In the genomic region with DNA sequence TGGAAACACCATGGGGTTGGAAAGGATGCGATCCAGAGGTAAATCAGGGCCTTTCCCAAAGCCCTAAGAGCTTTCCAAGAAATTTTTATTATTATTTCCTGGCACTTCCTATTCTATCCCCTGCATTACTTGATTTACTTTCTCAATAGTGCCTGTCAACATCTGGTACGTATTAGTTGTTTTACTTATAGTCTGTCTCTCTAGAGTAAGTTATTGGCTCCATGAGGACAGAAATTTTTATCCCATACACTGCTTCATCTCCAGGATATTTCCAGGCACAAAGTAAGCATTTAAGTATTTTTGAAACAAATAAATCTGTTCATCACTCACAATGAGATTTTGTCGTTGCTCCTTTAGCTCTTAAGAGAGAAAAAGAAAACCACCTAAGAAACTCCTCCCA, we compare ENCODE assay signal across 1 cellular context.
TF ChIP-seq lines count a peak whose summit lies in the region.

No MANE protein-coding gene starts in this region.

TF ChIP-seq in A549, 52 proteins besides CTCF, POLR2A, EP300 and RAD21 (continued from another document):
- TF ChIP-seq, protein P1, sequence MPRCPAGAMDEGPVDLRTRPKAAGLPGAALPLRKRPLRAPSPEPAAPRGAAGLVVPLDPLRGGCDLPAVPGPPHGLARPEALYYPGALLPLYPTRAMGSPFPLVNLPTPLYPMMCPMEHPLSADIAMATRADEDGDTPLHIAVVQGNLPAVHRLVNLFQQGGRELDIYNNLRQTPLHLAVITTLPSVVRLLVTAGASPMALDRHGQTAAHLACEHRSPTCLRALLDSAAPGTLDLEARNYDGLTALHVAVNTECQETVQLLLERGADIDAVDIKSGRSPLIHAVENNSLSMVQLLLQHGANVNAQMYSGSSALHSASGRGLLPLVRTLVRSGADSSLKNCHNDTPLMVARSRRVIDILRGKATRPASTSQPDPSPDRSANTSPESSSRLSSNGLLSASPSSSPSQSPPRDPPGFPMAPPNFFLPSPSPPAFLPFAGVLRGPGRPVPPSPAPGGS (IDR thresholded peaks at IDR 0.05): no peak
- TF ChIP-seq FOXS1 (CRISPR knock-in tag; IDR thresholded peaks at IDR 0.05): no peak
- TF ChIP-seq ZFP36 (IDR thresholded peaks at IDR 0.05; ENCODE audit: borderline replicate concordance, partially characterized antibody): no peak
- TF ChIP-seq ZC3H11A (IDR thresholded peaks at IDR 0.05): no peak
- TF ChIP-seq CBX8 (IDR thresholded peaks at IDR 0.05): no peak
- TF ChIP-seq BHLHE40 (IDR thresholded peaks at IDR 0.05; ENCODE audit: low read depth, low read length): no peak
- no peak for TF ChIP-seq SMC3 (IDR thresholded peaks at IDR 0.05)
